10 cellular contexts compared by ENCODE assay signal in genomic region chr15:89132611-89133242, GRCh38. TPM values are rescaled to one million over a fixed set of nuclear protein-coding genes. Genes with fewer than 3 reads are reported as not detected.
DNase-seq lines count a peak whose midpoint lies in the region; ATAC-seq and TF ChIP-seq lines count a peak whose summit lies in the region.
"Had no signal": no experiment of that assay in that cellular context is flagged by ENCODE, and none has a peak within 500 bp of the region (broad histone marks: within the 10 kb centered on the region; RNA-seq: fewer than 3 reads in every experiment).

No MANE protein-coding gene starts in this region.

- no peak overlapping the region for H3K4me3 ChIP-seq in tibial nerve
- H3K4me3 ChIP-seq: A549, SK-N-MC had no signal

- CTCF ChIA-PET in activated CD8-positive, alpha-beta T cell treated with anti-CD3 and anti-CD28 coated beads, Interleukin-2, amount 10 ng/mL, durations not matched to agents 7 days and 5 days (lab: Charles Lee): interaction anchor here (0.6 to 3.3 kb wide), 12 partner anchors 8 to 228 kb away, joined by 3 to 17 read pairs (median 4); partner anchors contain the start of gene ABHD2
- CTCF ChIA-PET in activated CD8-positive, alpha-beta T cell treated with anti-CD3 and anti-CD28 coated beads for 36 hours (lab: Charles Lee): interaction anchor here (0.6 to 8.7 kb wide), 16 partner anchors 8 to 254 kb away, joined by 3 to 102 read pairs (median 4); no protein-coding TSS in a partner anchor

- no peaks in the 10 kb centered on the region for H3K9me3 Mint-ChIP-seq in activated CD8-positive, alpha-beta T cell treated with anti-CD3 and anti-CD28 coated beads, Interleukin-2, amount 10 ng/mL, durations not matched to agents 7 days and 5 days (ENCODE audit: insufficient read depth)
- no peaks in the 10 kb centered on the region for H3K9me3 Mint-ChIP-seq in activated CD8-positive, alpha-beta T cell treated with anti-CD3 and anti-CD28 coated beads for 36 hours
- no peaks in the 10 kb centered on the region for H3K9me3 Mint-ChIP-seq in memory B cell

- intact Hi-C loops in activated CD8-positive, alpha-beta T cell treated with anti-CD3 and anti-CD28 coated beads for 36 hours (cut with micrococcal nuclease): no loop called here

- peaks cover 20% of the 10 kb centered on the region for H3K36me3 Mint-ChIP-seq in activated CD8-positive, alpha-beta T cell treated with anti-CD3 and anti-CD28 coated beads, Interleukin-2, amount 10 ng/mL, durations not matched to agents 7 days and 5 days (ENCODE audit: low read depth)
- H3K36me3 Mint-ChIP-seq in activated CD8-positive, alpha-beta T cell treated with anti-CD3 and anti-CD28 coated beads for 36 hours (ENCODE audit: low read depth): peaks cover 16% of the 10 kb centered on the region
- peaks cover 26% of the 10 kb centered on the region for H3K36me3 Mint-ChIP-seq in memory B cell

- peaks cover 34% of the 10 kb centered on the region for H3K4me1 Mint-ChIP-seq in activated CD8-positive, alpha-beta T cell treated with anti-CD3 and anti-CD28 coated beads, Interleukin-2, amount 10 ng/mL, durations not matched to agents 7 days and 5 days (ENCODE audit: low read depth)
- H3K4me1 Mint-ChIP-seq in activated CD8-positive, alpha-beta T cell treated with anti-CD3 and anti-CD28 coated beads for 36 hours (ENCODE audit: low read depth): peaks cover 34% of the 10 kb centered on the region
- H3K4me1 Mint-ChIP-seq in memory B cell: peaks cover 18% of the 10 kb centered on the region

- peak; percentile 40 for ATAC-seq in activated CD8-positive, alpha-beta T cell treated with anti-CD3 and anti-CD28 coated beads, Interleukin-2, amount 10 ng/mL, durations not matched to agents 7 days and 5 days
- no peak for ATAC-seq in activated CD8-positive, alpha-beta T cell treated with anti-CD3 and anti-CD28 coated beads for 36 hours
- no peak for ATAC-seq in memory B cell (ENCODE audit: low read depth)
- ATAC-seq in HG03095 (IDR thresholded peaks at IDR 0.05; ENCODE audit: unreplicated experiment): no peak
- no peak for ATAC-seq in GM18520 (IDR thresholded peaks at IDR 0.05; ENCODE audit: unreplicated experiment)
- ATAC-seq: A549 had no signal

- no peak for TF ChIP-seq POLR2A in tibial nerve (IDR thresholded peaks at IDR 0.05)

- 32 to 33% methylated on average over 5 of the region's 5 CpGs for WGBS in tibial nerve, 2 donors

- DNase-seq in activated CD8-positive, alpha-beta T cell treated with anti-CD3 and anti-CD28 coated beads, Interleukin-2, amount 10 ng/mL, durations not matched to agents 7 days and 5 days: no peak
- no peak for DNase-seq in activated CD8-positive, alpha-beta T cell treated with anti-CD3 and anti-CD28 coated beads for 36 hours
- DNase-seq in memory B cell (ENCODE audit: low spot score in 2 of 2): no peak
- peak in 1 of 2 donors; percentile 35 for DNase-seq in tibial nerve (ENCODE audit: low spot score in 2 of 2)
- no peak for DNase-seq in GM20000 (ENCODE audit: low spot score)

- H3K36me3 ChIP-seq in tibial nerve: peaks cover 0 to 5% (median 0%) of the 10 kb centered on the region in 3 donors

- H3K27ac Mint-ChIP-seq in activated CD8-positive, alpha-beta T cell treated with anti-CD3 and anti-CD28 coated beads, Interleukin-2, amount 10 ng/mL, durations not matched to agents 7 days and 5 days: peak overlapping the region; percentile 60
- no peak overlapping the region for H3K27ac Mint-ChIP-seq in activated CD8-positive, alpha-beta T cell treated with anti-CD3 and anti-CD28 coated beads for 36 hours
- peak overlapping the region; percentile 4 for H3K27ac Mint-ChIP-seq in memory B cell

- no peaks in the 10 kb centered on the region for H3K9me3 ChIP-seq in tibial nerve
- H3K9me3 ChIP-seq: A549 had no signal

- H3K27me3 ChIP-seq in tibial nerve: no peaks in the 10 kb centered on the region

- TF ChIP-seq EP300 in tibial nerve (IDR thresholded peaks at IDR 0.05): peak; percentile 46 to 74

- H3K27me3 Mint-ChIP-seq in activated CD8-positive, alpha-beta T cell treated with anti-CD3 and anti-CD28 coated beads, Interleukin-2, amount 10 ng/mL, durations not matched to agents 7 days and 5 days (ENCODE audit: low read depth): no peaks in the 10 kb centered on the region
- H3K27me3 Mint-ChIP-seq in activated CD8-positive, alpha-beta T cell treated with anti-CD3 and anti-CD28 coated beads for 36 hours: no peaks in the 10 kb centered on the region
- H3K27me3 Mint-ChIP-seq in memory B cell: no peaks in the 10 kb centered on the region

- H3K4me1 ChIP-seq in tibial nerve: peaks cover 0 to 62% (median 28%) of the 10 kb centered on the region in 4 donors

- H3K27ac ChIP-seq in cingulate gyrus (ENCODE audit: low read depth, low read length) (peak overlapping the region; percentile 13), tibial nerve (peak overlapping the region in 3 of 4 donors; percentile 6 to 57 (median 53))
- H3K27ac ChIP-seq: SK-N-MC had no signal

- POLR2A ChIA-PET in activated CD8-positive, alpha-beta T cell treated with anti-CD3 and anti-CD28 coated beads, Interleukin-2, amount 10 ng/mL, durations not matched to agents 7 days and 5 days (lab: Charles Lee): interaction anchor here (1.2 to 1.4 kb wide), 2 partner anchors 41 to 45 kb away, joined by 3 read pairs; partner anchors contain the start of gene ABHD2
- POLR2A ChIA-PET in activated CD8-positive, alpha-beta T cell treated with anti-CD3 and anti-CD28 coated beads for 36 hours (lab: Charles Lee): no interaction called here

- TF ChIP-seq CTCF in activated CD8-positive, alpha-beta T cell treated with anti-CD3 and anti-CD28 coated beads for 36 hours (IDR thresholded peaks at IDR 0.05): no peak
- no peak for TF ChIP-seq CTCF in tibial nerve (IDR thresholded peaks at IDR 0.05)
- no peak for TF ChIP-seq CTCF in GM20000 (IDR thresholded peaks at IDR 0.05; ENCODE audit: extremely low read depth, missing control alignments)

- H3K4me3 Mint-ChIP-seq in activated CD8-positive, alpha-beta T cell treated with anti-CD3 and anti-CD28 coated beads, Interleukin-2, amount 10 ng/mL, durations not matched to agents 7 days and 5 days: no peak overlapping the region
- H3K4me3 Mint-ChIP-seq in activated CD8-positive, alpha-beta T cell treated with anti-CD3 and anti-CD28 coated beads for 36 hours: no peak overlapping the region
- no peak overlapping the region for H3K4me3 Mint-ChIP-seq in memory B cell

RNA-seq across cellular contexts. Expression of gene ABHD2, which starts 44.5 kb away (rescaled TPM):
- total RNA-seq in activated CD8-positive, alpha-beta T cell treated with anti-CD3 and anti-CD28 coated beads, Interleukin-2, amount 10 ng/mL, durations not matched to agents 7 days and 5 days: 10 to 100 TPM; 71.3 to 71.9 TPM
- 10 to 100 TPM; 36.8 to 38.9 TPM for total RNA-seq in activated CD8-positive, alpha-beta T cell treated with anti-CD3 and anti-CD28 coated beads for 36 hours
- total RNA-seq in tibial nerve: 10 to 100 TPM; 29.7 to 48.1 (median 35.9) TPM
